ENCODE assay signal across 9 cellular contexts in the genomic region with DNA sequence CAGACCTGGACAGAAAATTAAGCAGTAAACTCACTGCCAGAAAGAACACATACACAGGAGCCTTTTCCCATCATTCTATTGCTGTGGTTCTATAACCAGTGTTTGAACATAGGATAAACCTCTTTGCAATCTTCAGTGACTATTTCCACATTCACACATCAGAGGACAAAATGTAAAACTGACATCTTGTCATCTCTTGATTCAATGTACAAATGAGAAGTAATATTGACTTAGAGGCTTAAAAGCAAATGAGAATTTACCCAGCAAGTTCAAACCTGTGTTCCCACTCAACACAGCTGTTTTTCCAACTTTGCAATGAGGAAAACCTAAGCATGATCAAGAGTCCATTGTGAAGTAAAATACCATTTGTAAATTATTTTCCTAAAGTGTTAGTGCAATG.
"Had no signal": no experiment of that assay in that cellular context is flagged by ENCODE, and none has a peak within 500 bp of the region (broad histone marks: within the 10 kb centered on the region; RNA-seq: fewer than 3 reads in every experiment).

No MANE protein-coding gene starts in this region.

- H3K36me3 ChIP-seq: HAP-1 had no signal

- ATAC-seq: HCT116, K562 had no signal

- H3K4me1 ChIP-seq: HAP-1 had no signal

- DNase-seq: GM23248, GOT3, H7, HFFc6, IMR-90 had no signal

- H3K9ac ChIP-seq: GM23248 had no signal

- H3K27ac Mint-ChIP-seq: HFFc6 had no signal

- FAIRE-seq: K562 had no signal

- H3K4me3 ChIP-seq: GM23248, HAP-1, K562 had no signal

- H3K4me3 Mint-ChIP-seq: HFFc6 had no signal

- H3K27ac ChIP-seq: GM23248, HL-60 had no signal

- H3K9me3 ChIP-seq: HAP-1 had no signal

- H2AFZ ChIP-seq: GM23248 had no signal
